ENCODE assay signal across 8 cellular contexts in genomic region chrX:155767101-155767878, GRCh38.
DNase-seq lines count a peak whose midpoint lies in the region; ATAC-seq and TF ChIP-seq lines count a peak whose summit lies in the region.

No MANE protein-coding gene starts in this region.

- intact Hi-C loops in activated naive CD4-positive, alpha-beta T cell treated with anti-CD3 and anti-CD28 coated beads for 36 hours (cut with micrococcal nuclease): loop anchor here (1.0 to 10.0 kb wide), 4 partner anchors 114 to 696 kb away; partner anchors contain the start of genes BRCC3, CMC4, MTCP1 and RAB39B
- intact Hi-C loops in psoas muscle (cut with DNase I): loop anchor here in 1 of 2 donors (5.0 kb wide), 2 partner anchors 50 to 155 kb away; partner anchors contain the start of genes SPRY3 and TMLHE

- TF ChIP-seq CTCF in right atrium auricular region (IDR thresholded peaks at IDR 0.05) (no peak), psoas muscle (IDR thresholded peaks at IDR 0.05) (no peak)

- peak; percentile 75 to 90 (median 86) for ATAC-seq in psoas muscle

- peak overlapping the region; percentile 42 to 48 for H3K4me3 ChIP-seq in right atrium auricular region
- H3K4me3 ChIP-seq in psoas muscle: peak overlapping the region; percentile 64

- no peaks in the 10 kb centered on the region for H3K27me3 ChIP-seq in right atrium auricular region
- H3K27me3 ChIP-seq in psoas muscle (ENCODE audit: insufficient read depth in 3 of 3, low read length in 2 of 3): no peaks in the 10 kb centered on the region

- CTCF ChIA-PET in activated naive CD4-positive, alpha-beta T cell treated with anti-CD3 and anti-CD28 coated beads for 36 hours (lab: Charles Lee): no interaction called here

- DNase-seq in activated naive CD4-positive, alpha-beta T cell treated with anti-CD3 and anti-CD28 coated beads for 36 hours: peak; percentile 61
- no peak for DNase-seq in activated naive CD4-positive, alpha-beta T cell (lab: John Stamatoyannopoulos, UW)
- DNase-seq in NOMO-1 treated with DMSO at 0.1 percent for 48 hours (lab: John Stamatoyannopoulos, UW; ENCODE audit: unreplicated experiment) (peak; percentile 60), amniotic stem cell (lab: John Stamatoyannopoulos, UW) (peak; percentile 11), right atrium auricular region (ENCODE audit: low spot score) (no peak), psoas muscle (peak; percentile 21 to 52), NCI-H1694 (lab: John Stamatoyannopoulos, UW) (no peak)
- no peak for DNase-seq in activated CD4-positive, CD25-positive, alpha-beta regulatory T cell (lab: John Stamatoyannopoulos, UW)

- H3K36me3 ChIP-seq in right atrium auricular region: no peaks in the 10 kb centered on the region
- H3K36me3 ChIP-seq in psoas muscle (ENCODE audit: insufficient read depth in 1 of 2, low read depth in 1 of 2): no peaks in the 10 kb centered on the region

- no peaks in the 10 kb centered on the region for H3K27me3 Mint-ChIP-seq in activated naive CD4-positive, alpha-beta T cell treated with anti-CD3 and anti-CD28 coated beads for 36 hours (ENCODE audit: low read depth)

- no peaks in the 10 kb centered on the region for H3K4me1 ChIP-seq in right atrium auricular region
- no peaks in the 10 kb centered on the region for H3K4me1 ChIP-seq in psoas muscle

- H3K27ac ChIP-seq in right atrium auricular region (peak overlapping the region; percentile 18 to 72), psoas muscle (peak overlapping the region; percentile 72)

- no peaks in the 10 kb centered on the region for H3K36me3 Mint-ChIP-seq in activated naive CD4-positive, alpha-beta T cell treated with anti-CD3 and anti-CD28 coated beads for 36 hours (ENCODE audit: low read depth)

- peak overlapping the region; percentile 77 for H3K4me3 Mint-ChIP-seq in activated naive CD4-positive, alpha-beta T cell treated with anti-CD3 and anti-CD28 coated beads for 36 hours

- H3K9me3 ChIP-seq in right atrium auricular region (no peaks in the 10 kb centered on the region), psoas muscle (peaks cover 5% of the 10 kb centered on the region)

- 27 to 31% (median 28%) methylated on average over 17 to 18 of the region's 18 CpGs for WGBS in psoas muscle, 3 donors

- peaks cover 2% of the 10 kb centered on the region for H3K4me1 Mint-ChIP-seq in activated naive CD4-positive, alpha-beta T cell treated with anti-CD3 and anti-CD28 coated beads for 36 hours (ENCODE audit: low read depth)

- H3K27ac Mint-ChIP-seq in activated naive CD4-positive, alpha-beta T cell treated with anti-CD3 and anti-CD28 coated beads for 36 hours: no peak overlapping the region

- H3K9me3 Mint-ChIP-seq in activated naive CD4-positive, alpha-beta T cell treated with anti-CD3 and anti-CD28 coated beads for 36 hours: no peaks in the 10 kb centered on the region

Comparison
In these comparisons a context has a peak if more than half of its experiments do, and no peak if none do; other contexts are left out.
1. DNase-seq: peak in activated naive CD4-positive, alpha-beta T cell treated with anti-CD3 and anti-CD28 coated beads for 36 hours (single experiment), NOMO-1 treated with DMSO at 0.1 percent for 48 hours (single experiment), amniotic stem cell (single experiment) and psoas muscle (2 of 2); none in activated naive CD4-positive, alpha-beta T cell (0 of 4), right atrium auricular region (single experiment), NCI-H1694 (single experiment) and activated CD4-positive, CD25-positive, alpha-beta regulatory T cell (0 of 4).